Comparison of ENCODE assay signal across 27 cellular contexts in the genomic region with DNA sequence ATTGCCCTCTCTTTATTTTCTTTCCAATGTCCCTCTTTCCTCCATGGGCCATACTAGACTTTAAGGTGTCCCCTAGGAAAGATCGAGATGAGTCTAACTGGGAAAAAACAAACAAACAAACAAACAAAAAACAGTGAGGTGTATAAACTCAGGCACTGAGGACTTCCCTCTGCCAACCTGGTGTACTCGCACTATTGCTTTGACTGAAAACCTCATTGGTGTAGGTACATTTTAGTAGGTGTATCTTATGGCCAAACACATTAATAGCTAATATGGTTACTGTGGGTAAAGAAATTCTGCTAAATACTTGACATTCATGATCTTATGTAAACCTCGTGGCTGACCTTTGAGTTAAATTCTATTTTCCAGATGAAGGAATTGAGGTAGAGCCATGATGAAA.
DNase-seq lines count a peak whose midpoint lies in the region; ATAC-seq and TF ChIP-seq lines count a peak whose summit lies in the region.
"Had no signal": no experiment of that assay in that cellular context is flagged by ENCODE, and none has a peak within 500 bp of the region (broad histone marks: within the 10 kb centered on the region; RNA-seq: fewer than 3 reads in every experiment).

No MANE protein-coding gene starts in this region.

- H3K18ac ChIP-seq in mesenchymal stem cell (ENCODE audit: low read depth in 1 of 2, low read length in 2 of 2): no peak overlapping the region

- DNase-seq in activated CD4-positive, alpha-beta T cell treated with anti-CD3 and anti-CD28 coated beads for 36 hours: no peak
- DNase-seq in activated CD4-positive, alpha-beta T cell treated with anti-CD3 and anti-CD28 coated beads, Interleukin-2, amount 50 U/mL, for 1 hour: no peak
- DNase-seq in activated naive CD8-positive, alpha-beta T cell treated with anti-CD3 and anti-CD28 coated beads for 36 hours: no peak
- DNase-seq in mesenchymal stem cell: no peak
- DNase-seq in thoracic aorta (ENCODE audit: low spot score): no peak
- DNase-seq in CD1c-positive myeloid dendritic cell (ENCODE audit: extremely low spot score): no peak
- no peak for DNase-seq in gastrocnemius medialis
- DNase-seq: activated gamma-delta T cell treated with Interleukin-2 at 50 U/mL for 16 hours; adrenal gland; CD8-positive, alpha-beta T cell; cortex of kidney; foreskin keratinocyte; H7; Karpas-422; NCI-H1436 treated with DMSO at 0.1 percent for 48 hours; NCI-H2107; NCI-H446; NCI-H82; nephron progenitor cell; right cardiac atrium; SJCRH30; T-cell; thyroid gland had no signal

- no peak overlapping the region for H3K4me3 Mint-ChIP-seq in activated CD4-positive, alpha-beta T cell treated with anti-CD3 and anti-CD28 coated beads for 36 hours
- no peak overlapping the region for H3K4me3 Mint-ChIP-seq in activated naive CD8-positive, alpha-beta T cell treated with anti-CD3 and anti-CD28 coated beads for 36 hours
- H3K4me3 Mint-ChIP-seq: CD8-positive, alpha-beta T cell; nephron progenitor cell; T-cell had no signal

- H3K9ac ChIP-seq in mesenchymal stem cell (ENCODE audit: low read length): no peak overlapping the region
- H3K9ac ChIP-seq: parathyroid adenoma had no signal

- 92% methylated on average over 3 of the region's 3 CpGs for WGBS in mesenchymal stem cell

- no peak for TF ChIP-seq POLR2A in gastrocnemius medialis (IDR thresholded peaks at IDR 0.05)

- H3K27ac Mint-ChIP-seq in activated CD4-positive, alpha-beta T cell treated with anti-CD3 and anti-CD28 coated beads for 36 hours: peak overlapping the region; percentile 9
- peak overlapping the region; percentile 69 for H3K27ac Mint-ChIP-seq in activated naive CD8-positive, alpha-beta T cell treated with anti-CD3 and anti-CD28 coated beads for 36 hours
- H3K27ac Mint-ChIP-seq: CD8-positive, alpha-beta T cell; nephron progenitor cell; T-cell had no signal

- H3K27ac ChIP-seq in mesenchymal stem cell (ENCODE audit: low read length, poor library complexity, severe bottlenecking) (no peak overlapping the region), thoracic aorta (peak overlapping the region; percentile 65 to 73), gastrocnemius medialis (no peak overlapping the region)
- H3K27ac ChIP-seq: 22Rv1, adrenal gland, foreskin keratinocyte, parathyroid adenoma, SJCRH30, thyroid gland had no signal

- H4K8ac ChIP-seq in mesenchymal stem cell (ENCODE audit: low read length): no peak overlapping the region

- POLR2A ChIA-PET in activated CD4-positive, alpha-beta T cell treated with anti-CD3 and anti-CD28 coated beads for 36 hours (lab: Charles Lee): interaction anchor here (0.6 kb wide), 1 partner anchor 164 kb away, joined by 4 read pairs; no protein-coding TSS in a partner anchor

- H4K91ac ChIP-seq in mesenchymal stem cell (ENCODE audit: low read length): no peak overlapping the region

- H3K14ac ChIP-seq in mesenchymal stem cell (ENCODE audit: low read length in 2 of 2): no peak overlapping the region

- H3K27me3 Mint-ChIP-seq in activated CD4-positive, alpha-beta T cell treated with anti-CD3 and anti-CD28 coated beads for 36 hours: peaks cover 16% of the 10 kb centered on the region
- peaks cover 18% of the 10 kb centered on the region for H3K27me3 Mint-ChIP-seq in activated naive CD8-positive, alpha-beta T cell treated with anti-CD3 and anti-CD28 coated beads for 36 hours

- no peak overlapping the region for H3K4me3 ChIP-seq in mesenchymal stem cell (ENCODE audit: insufficient read depth in 1 of 2, low read depth in 1 of 2, low read length in 2 of 2)
- H3K4me3 ChIP-seq in thoracic aorta: no peak overlapping the region
- H3K4me3 ChIP-seq in gastrocnemius medialis: no peak overlapping the region
- H3K4me3 ChIP-seq: adrenal gland, SJCRH30, thyroid gland had no signal

- intact Hi-C loops in activated CD4-positive, alpha-beta T cell treated with anti-CD3 and anti-CD28 coated beads for 36 hours (cut with DNase I, micrococcal nuclease): no loop called here
- intact Hi-C loops in gastrocnemius medialis (cut with DNase I; ENCODE audit: low total_unique reads): no loop called here

- H3K4ac ChIP-seq in mesenchymal stem cell (ENCODE audit: low read depth in 1 of 2, low read length in 2 of 2): no peak overlapping the region

- in situ Hi-C loops in gastrocnemius medialis (cut with MboI; ENCODE audit: low sequenced_read_pairs in 4 of 4): no loop called here

- no peaks in the 10 kb centered on the region for H3K79me1 ChIP-seq in mesenchymal stem cell (replicated peaks; ENCODE audit: low read length, poor library complexity, severe bottlenecking)

- no peaks in the 10 kb centered on the region for H3K36me3 Mint-ChIP-seq in activated CD4-positive, alpha-beta T cell treated with anti-CD3 and anti-CD28 coated beads for 36 hours (ENCODE audit: low read depth)
- H3K36me3 Mint-ChIP-seq in activated naive CD8-positive, alpha-beta T cell treated with anti-CD3 and anti-CD28 coated beads for 36 hours: no peaks in the 10 kb centered on the region
- H3K36me3 Mint-ChIP-seq: CD8-positive, alpha-beta T cell; T-cell had no signal

- no peak overlapping the region for H2BK5ac ChIP-seq in mesenchymal stem cell (ENCODE audit: low read depth, low read length, poor library complexity, severe bottlenecking)

- no peaks in the 10 kb centered on the region for H3K9me3 ChIP-seq in mesenchymal stem cell (ENCODE audit: control insufficient read depth, low read length)
- no peaks in the 10 kb centered on the region for H3K9me3 ChIP-seq in thoracic aorta
- no peaks in the 10 kb centered on the region for H3K9me3 ChIP-seq in gastrocnemius medialis
- H3K9me3 ChIP-seq: adrenal gland, SJCRH30, thyroid gland had no signal

- no peak overlapping the region for H3K23ac ChIP-seq in mesenchymal stem cell (ENCODE audit: low read length in 2 of 2)

- TF ChIP-seq CTCF in thoracic aorta (IDR thresholded peaks at IDR 0.05) (no peak), gastrocnemius medialis (IDR thresholded peaks at IDR 0.05 in 4 of 5, conservative IDR thresholded peaks at IDR 0.05 in 1 of 5) (no peak)

- H3K36me3 ChIP-seq in mesenchymal stem cell (ENCODE audit: control insufficient read depth in 1 of 2, insufficient read depth in 2 of 2, low read depth in 1 of 2, low read length in 2 of 2) (peaks cover 33 to 94% of the 10 kb centered on the region in 2 experiments), thoracic aorta (no peaks in the 10 kb centered on the region), gastrocnemius medialis (no peaks in the 10 kb centered on the region)
- H3K36me3 ChIP-seq: adrenal gland, thyroid gland had no signal

- H3K4me1 ChIP-seq in mesenchymal stem cell (ENCODE audit: control insufficient read depth, insufficient read depth, low read depth, low read length) (peaks cover 2% of the 10 kb centered on the region), thoracic aorta (ENCODE audit: control insufficient read depth in 1 of 2, low read depth in 2 of 2) (peaks cover 12 to 58% of the 10 kb centered on the region in 2 donors), gastrocnemius medialis (no peaks in the 10 kb centered on the region)
- H3K4me1 ChIP-seq: adrenal gland, foreskin keratinocyte, parathyroid adenoma, SJCRH30, thyroid gland had no signal

- peak overlapping the region; percentile 9 for H2AK5ac ChIP-seq in mesenchymal stem cell (ENCODE audit: low read length, severe bottlenecking)

- no peaks in the 10 kb centered on the region for H3K9me3 Mint-ChIP-seq in activated CD4-positive, alpha-beta T cell treated with anti-CD3 and anti-CD28 coated beads for 36 hours (ENCODE audit: low read depth)
- no peaks in the 10 kb centered on the region for H3K9me3 Mint-ChIP-seq in activated naive CD8-positive, alpha-beta T cell treated with anti-CD3 and anti-CD28 coated beads for 36 hours
- H3K9me3 Mint-ChIP-seq: CD8-positive, alpha-beta T cell; nephron progenitor cell; T-cell had no signal

- no peak overlapping the region for H2BK15ac ChIP-seq in mesenchymal stem cell (ENCODE audit: low read depth, poor library complexity, severe bottlenecking)

- CTCF ChIA-PET in activated CD4-positive, alpha-beta T cell treated with anti-CD3 and anti-CD28 coated beads for 36 hours (lab: Charles Lee): no interaction called here

- no peak overlapping the region for H2AFZ ChIP-seq in mesenchymal stem cell (ENCODE audit: low read depth, low read length)
- H2AFZ ChIP-seq: parathyroid adenoma had no signal

- H2BK12ac ChIP-seq in mesenchymal stem cell (ENCODE audit: low read length in 2 of 2): no peak overlapping the region

- H2BK120ac ChIP-seq in mesenchymal stem cell (ENCODE audit: low read depth, low read length): no peak overlapping the region

- H3K4me1 Mint-ChIP-seq in activated CD4-positive, alpha-beta T cell treated with anti-CD3 and anti-CD28 coated beads for 36 hours: peaks cover 15% of the 10 kb centered on the region
- peaks cover 30% of the 10 kb centered on the region for H3K4me1 Mint-ChIP-seq in activated naive CD8-positive, alpha-beta T cell treated with anti-CD3 and anti-CD28 coated beads for 36 hours

- no peaks in the 10 kb centered on the region for H3K27me3 ChIP-seq in mesenchymal stem cell (ENCODE audit: control insufficient read depth in 1 of 2, insufficient read depth in 1 of 2, low read length in 2 of 2)
- H3K27me3 ChIP-seq in thoracic aorta (replicated peaks; ENCODE audit: insufficient read depth): no peaks in the 10 kb centered on the region
- H3K27me3 ChIP-seq in gastrocnemius medialis: no peaks in the 10 kb centered on the region
- H3K27me3 ChIP-seq: adrenal gland, foreskin keratinocyte, SJCRH30, thyroid gland had no signal

- no peak for ATAC-seq in activated CD4-positive, alpha-beta T cell treated with anti-CD3 and anti-CD28 coated beads for 36 hours
- ATAC-seq in thoracic aorta (ENCODE audit: insufficient number of reproducible peaks, low FRiP score, low read depth) (no peak), gastrocnemius medialis (no peak)
- no peak for ATAC-seq in activated CD4-positive, CD25-positive, alpha-beta regulatory T cell treated with anti-CD3 and anti-CD28 coated beads, Interleukin-2, amount 50 U/mL, for 24 hours
- ATAC-seq: CD8-positive, alpha-beta T cell; esophagus mucosa; foreskin keratinocyte; T-cell had no signal

- no peak overlapping the region for H3K4me2 ChIP-seq in mesenchymal stem cell (ENCODE audit: low read length, poor library complexity, severe bottlenecking)

Comparison
In these comparisons a context has a peak if more than half of its experiments do, and no peak if none do; other contexts are left out.
1. H3K27ac ChIP-seq: peak in thoracic aorta (2 of 2); none in mesenchymal stem cell (single experiment) and gastrocnemius medialis (0 of 4).